Comparison of ENCODE assay signal across 22 cellular contexts in genomic region chr16:73739049-73739769, GRCh38.
A peak's percentile ranks its signal among the peaks of the same experiment; 100 is the strongest.
DNase-seq lines count a peak whose midpoint lies in the region; ATAC-seq and TF ChIP-seq lines count a peak whose summit lies in the region.
"Had no signal": no experiment of that assay in that cellular context is flagged by ENCODE, and none has a peak within 500 bp of the region (broad histone marks: within the 10 kb centered on the region; RNA-seq: fewer than 3 reads in every experiment).

No MANE protein-coding gene starts in this region.

- intact Hi-C loops in mammary epithelial cell (cut with micrococcal nuclease) (no loop called here), esophagus muscularis mucosa (cut with DNase I) (no loop called here), Calu3 (cut with micrococcal nuclease; ENCODE audit: unreplicated experiment) (no loop called here)

- H4K20me1 ChIP-seq in mammary epithelial cell (ENCODE audit: insufficient read depth, low read length) (no peaks in the 10 kb centered on the region), neural progenitor cell (ENCODE audit: low read depth) (no peaks in the 10 kb centered on the region)

- H3K9ac ChIP-seq in mammary epithelial cell (ENCODE audit: insufficient read depth, low read length) (no peak overlapping the region), neural progenitor cell (no peak overlapping the region)

- in situ Hi-C loops in mammary epithelial cell (cut with MboI; ENCODE audit: low sequenced_read_pairs in 2 of 2): loop anchor here in 1 of 2 donors (25.0 kb wide), 1 partner anchor 548 kb away; the partner anchor contains the start of gene PSMD7

- no peak for TF ChIP-seq POLR2A in esophagus muscularis mucosa (IDR thresholded peaks at IDR 0.05; ENCODE audit: low read depth)

- peak overlapping the region; percentile 28 for H3K27ac Mint-ChIP-seq in neural progenitor cell
- no peak overlapping the region for H3K27ac Mint-ChIP-seq in Calu3 (ENCODE audit: unreplicated experiment)
- H3K27ac Mint-ChIP-seq: CD4-positive, alpha-beta memory T cell had no signal

- H3K27me3 Mint-ChIP-seq in neural progenitor cell (ENCODE audit: insufficient read depth, low read depth) (no peaks in the 10 kb centered on the region), Calu3 (ENCODE audit: unreplicated experiment) (no peaks in the 10 kb centered on the region)
- H3K27me3 Mint-ChIP-seq: CD4-positive, alpha-beta memory T cell had no signal

- H2AFZ ChIP-seq in mammary epithelial cell (ENCODE audit: low read depth, low read length) (peak overlapping the region; percentile 46), neural progenitor cell (replicated peaks) (no peak overlapping the region)
- H2AFZ ChIP-seq: PC-9 had no signal

- peaks cover 7% of the 10 kb centered on the region for H3K9me3 Mint-ChIP-seq in neural progenitor cell
- peaks cover 3% of the 10 kb centered on the region for H3K9me3 Mint-ChIP-seq in Calu3 (ENCODE audit: low read depth, unreplicated experiment)

- no peaks in the 10 kb centered on the region for H3K79me2 ChIP-seq in mammary epithelial cell (ENCODE audit: insufficient read depth, low read length)
- no peaks in the 10 kb centered on the region for H3K79me2 ChIP-seq in neural progenitor cell (ENCODE audit: low read depth)

- peaks cover 8% of the 10 kb centered on the region for H3K4me1 Mint-ChIP-seq in neural progenitor cell
- peaks cover 14% of the 10 kb centered on the region for H3K4me1 Mint-ChIP-seq in Calu3 (ENCODE audit: low read depth, unreplicated experiment)
- H3K4me1 Mint-ChIP-seq: CD4-positive, alpha-beta memory T cell had no signal

- no peak for ATAC-seq in esophagus mucosa

- H3K36me3 Mint-ChIP-seq in neural progenitor cell (no peaks in the 10 kb centered on the region), Calu3 (ENCODE audit: insufficient read depth, unreplicated experiment) (no peaks in the 10 kb centered on the region)
- H3K36me3 Mint-ChIP-seq: CD4-positive, alpha-beta memory T cell had no signal

- TF ChIP-seq CTCF in mammary epithelial cell (conservative IDR thresholded peaks at IDR 0.05 in 1 of 2, IDR thresholded peaks at IDR 0.05 in 1 of 2; ENCODE audit: extremely low read depth in 1 of 2, insufficient read depth in 1 of 2, low read depth in 1 of 2, low read length in 2 of 2) (no peak), esophagus muscularis mucosa (IDR thresholded peaks at IDR 0.05) (no peak), neural progenitor cell (IDR thresholded peaks at IDR 0.05) (no peak), Calu3 (IDR thresholded peaks at IDR 0.05; ENCODE audit: unreplicated experiment) (no peak)

- H3F3A ChIP-seq in neural progenitor cell (ENCODE audit: low read depth): no peaks in the 10 kb centered on the region

- peak; percentile 41 for DNase-seq in mammary epithelial cell
- peak; percentile 70 for DNase-seq in esophagus muscularis mucosa (ENCODE audit: extremely low spot score)
- DNase-seq in neural progenitor cell (ENCODE audit: low spot score): no peak
- DNase-seq in stimulated activated naive CD4-positive, alpha-beta T cell (lab: John Stamatoyannopoulos, UW): no peak
- DNase-seq in activated naive CD4-positive, alpha-beta T cell (lab: John Stamatoyannopoulos, UW): no peak
- DNase-seq in Calu3: no peak
- DNase-seq: C1 segment of cervical spinal cord; CD4-positive, alpha-beta memory T cell; COR-L47; GOT3; KBM-7; NCI-H1048; NCI-H1417; NCI-H1694 treated with DMSO at 0.1 percent for 48 hours; NCI-H2081; NCI-H2227 treated with DMSO at 0.1 percent for 48 hours; NCI-H526 treated with DMSO at 0.1 percent for 48 hours; PC-9; RPMI8226; SHP77 had no signal

- TF ChIP-seq EP300 in esophagus muscularis mucosa (IDR thresholded peaks at IDR 0.05): no peak

- dilution Hi-C loops in mammary epithelial cell (cut with HindIII; ENCODE audit: low sequenced_read_pairs): no loop called here

- no peak overlapping the region for H3K27ac ChIP-seq in mammary epithelial cell (ENCODE audit: insufficient read depth, low read depth, low read length)
- no peak overlapping the region for H3K27ac ChIP-seq in esophagus muscularis mucosa (replicated peaks in 1 of 4)
- H3K27ac ChIP-seq in neural progenitor cell: no peak overlapping the region
- H3K27ac ChIP-seq: PC-9 had no signal

- 98% methylated on average over 4 of the region's 4 CpGs for WGBS in mammary epithelial cell (ENCODE audit: low coverage, missing lambda C conversion rate)
- WGBS in esophagus muscularis mucosa: 94% methylated on average over 4 of the region's 4 CpGs

- H3K9me3 ChIP-seq in mammary epithelial cell (replicated peaks; ENCODE audit: insufficient read depth, low read length) (no peaks in the 10 kb centered on the region), esophagus muscularis mucosa (peaks cover 0 to 15% (median 0%) of the 10 kb centered on the region in 4 donors), neural progenitor cell (ENCODE audit: low read depth) (peaks cover under 1% of the 10 kb centered on the region)
- H3K9me3 ChIP-seq: HAP-1 had no signal

- H3K4me1 ChIP-seq in mammary epithelial cell (ENCODE audit: insufficient read depth, low read length): peaks cover 35% of the 10 kb centered on the region
- H3K4me1 ChIP-seq in esophagus muscularis mucosa: no peaks in the 10 kb centered on the region
- no peaks in the 10 kb centered on the region for H3K4me1 ChIP-seq in neural progenitor cell
- H3K4me1 ChIP-seq: HAP-1 had no signal

- CTCF ChIA-PET in mammary epithelial cell (lab: Charles Lee; ENCODE audit: low non-redundant PET) (no interaction called here), Calu3 (lab: Charles Lee) (no interaction called here)

- no peak overlapping the region for H3K4me3 ChIP-seq in mammary epithelial cell (replicated peaks in 1 of 3; ENCODE audit: insufficient read depth in 1 of 3, low read depth in 2 of 3, low read length in 3 of 3)
- H3K4me3 ChIP-seq in esophagus muscularis mucosa: no peak overlapping the region
- H3K4me3 ChIP-seq in neural progenitor cell: no peak overlapping the region
- H3K4me3 ChIP-seq: HAP-1, PC-9 had no signal

- no peak overlapping the region for H3K4me3 Mint-ChIP-seq in neural progenitor cell
- H3K4me3 Mint-ChIP-seq in Calu3 (ENCODE audit: low read depth, unreplicated experiment): no peak overlapping the region
- H3K4me3 Mint-ChIP-seq: CD4-positive, alpha-beta memory T cell had no signal

- H3K27me3 ChIP-seq in mammary epithelial cell (ENCODE audit: insufficient read depth, low read length): no peaks in the 10 kb centered on the region
- no peaks in the 10 kb centered on the region for H3K27me3 ChIP-seq in esophagus muscularis mucosa
- no peaks in the 10 kb centered on the region for H3K27me3 ChIP-seq in neural progenitor cell

- BruUV-seq in mammary epithelial cell (replicated peaks; lab: Mats Ljungman, UMichigan): no TSS peak
- no TSS peak for BruUV-seq in Calu3 (replicated peaks; lab: Mats Ljungman, UMichigan)

- H3K4me2 ChIP-seq in mammary epithelial cell (ENCODE audit: insufficient read depth, low read depth, low read length): no peak overlapping the region
- no peak overlapping the region for H3K4me2 ChIP-seq in neural progenitor cell
- H3K4me2 ChIP-seq: PC-9 had no signal

- no peaks in the 10 kb centered on the region for H3K36me3 ChIP-seq in mammary epithelial cell (ENCODE audit: insufficient read depth, low read length)
- no peaks in the 10 kb centered on the region for H3K36me3 ChIP-seq in esophagus muscularis mucosa
- H3K36me3 ChIP-seq in neural progenitor cell: no peaks in the 10 kb centered on the region
- H3K36me3 ChIP-seq: HAP-1 had no signal

Comparison
In these comparisons a context has a peak if more than half of its experiments do, and no peak if none do; other contexts are left out.
1. DNase-seq: peak in mammary epithelial cell (single experiment) and esophagus muscularis mucosa (single experiment); none in neural progenitor cell (single experiment), stimulated activated naive CD4-positive, alpha-beta T cell (0 of 6), activated naive CD4-positive, alpha-beta T cell (0 of 4) and Calu3 (single experiment).